ENCODE assay signal across 8 cellular contexts in genomic region chr11:65711785-65712632, GRCh38. TPM values are rescaled to one million over a fixed set of nuclear protein-coding genes. Genes with fewer than 3 reads are reported as not detected.
DNase-seq lines count a peak whose midpoint lies in the region; ATAC-seq and TF ChIP-seq lines count a peak whose summit lies in the region.

KAT5 (plus strand) TSS chr11:65712252; CDS start chr11:65712268, 16 bp downstream.

- H3K9me3 Mint-ChIP-seq in activated B cell treated with CpG ODN at 0.5 μM for 24 hours: no peaks in the 10 kb centered on the region

- peak within 1 kb of the TSS; percentile 95 for H3K4me3 Mint-ChIP-seq in activated B cell treated with CpG ODN at 0.5 μM for 24 hours

- ATAC-seq in GM18907 (IDR thresholded peaks at IDR 0.05; ENCODE audit: unreplicated experiment) (peak; percentile 80), HG03175 (IDR thresholded peaks at IDR 0.05; ENCODE audit: unreplicated experiment) (peak; percentile 79), activated B cell treated with CpG ODN at 0.5 μM for 24 hours (ENCODE audit: low read depth) (peak; percentile 81)

- DNase-seq in AG09309 (ENCODE audit: low read depth) (peak; percentile 90), NCI-H226 (peak; percentile 94), activated B cell treated with CpG ODN at 0.5 μM for 24 hours (peak; percentile 98), caudate nucleus (lab: John Stamatoyannopoulos, UW) (peak; percentile 82 to 100 (median 97)), iris pigment epithelial cell (ENCODE audit: low read depth) (peak; percentile 98)
- DNase-seq in stimulated activated CD4-positive, alpha-beta T cell treated with anti-CD3 and anti-CD28 coated beads, Interleukin-12 subunit alpha, Interleukin-12 subunit beta, amount 100 ng/mL, for 24 hours (ENCODE audit: low read depth in 2 of 2): peak; percentile 96 to 99

- peaks cover 51% of the 10 kb centered on the region for H3K36me3 Mint-ChIP-seq in activated B cell treated with CpG ODN at 0.5 μM for 24 hours (ENCODE audit: low read depth)

- TF ChIP-seq CTCF in AG09309 (IDR thresholded peaks at IDR 0.05; ENCODE audit: control insufficient read depth, insufficient read depth, low read depth, low read length, missing control alignments) (peak; percentile 98), activated B cell treated with CpG ODN at 0.5 μM for 24 hours (IDR thresholded peaks at IDR 0.05) (peak; percentile 70)

- peak within 1 kb of the TSS; percentile 59 for H3K4me3 ChIP-seq in AG09309 (ENCODE audit: control insufficient read depth, low read depth, low read length)

- H3K27ac ChIP-seq in caudate nucleus (ENCODE audit: low read depth, low read length): peak within 1 kb of the TSS; percentile 100

- CTCF ChIA-PET in activated B cell treated with CpG ODN at 0.5 μM for 24 hours (lab: Charles Lee): interaction anchor here (0.6 to 3.0 kb wide), 26 partner anchors 8 to 339 kb away, joined by 3 to 26 read pairs (median 4); partner anchors contain the start of genes AP5B1, BANF1, CCDC85B and FIBP

- no peaks in the 10 kb centered on the region for H3K27me3 Mint-ChIP-seq in activated B cell treated with CpG ODN at 0.5 μM for 24 hours

- peak within 1 kb of the TSS; percentile 99 for H3K27ac Mint-ChIP-seq in activated B cell treated with CpG ODN at 0.5 μM for 24 hours

- H3K4me1 Mint-ChIP-seq in activated B cell treated with CpG ODN at 0.5 μM for 24 hours: peaks cover 25% of the 10 kb centered on the region

- intact Hi-C loops in activated B cell treated with CpG ODN at 0.5 μM for 24 hours (cut with micrococcal nuclease): loop anchor here (1.0 to 5.0 kb wide), 13 partner anchors 8 to 555 kb away; partner anchors contain the start of genes AP5B1, BANF1, CCDC85B and CFL1

- POLR2A ChIA-PET in activated B cell treated with CpG ODN at 0.5 μM for 24 hours (lab: Charles Lee): interaction anchor here (0.6 to 2.8 kb wide), 45 partner anchors 8 to 570 kb away, joined by 3 to 44 read pairs (median 6); partner anchors contain the start of genes AP5B1, BANF1, CCDC85B and CFL1

RNA-seq across cellular contexts. Expression of gene KAT5, which starts in this region (rescaled TPM):
- 108 and 120 TPM in 2 replicates for total RNA-seq in activated B cell treated with CpG ODN at 0.5 μM for 24 hours

Comparison
In these comparisons a context has a peak if more than half of its experiments do, and no peak if none do; other contexts are left out.
1. Peak in every context shown above with its lines: DNase-seq, ATAC-seq, H3K4me3 ChIP-seq and H3K27ac ChIP-seq.